Comparison of ENCODE assay signal across 15 cellular contexts in the genomic region with DNA sequence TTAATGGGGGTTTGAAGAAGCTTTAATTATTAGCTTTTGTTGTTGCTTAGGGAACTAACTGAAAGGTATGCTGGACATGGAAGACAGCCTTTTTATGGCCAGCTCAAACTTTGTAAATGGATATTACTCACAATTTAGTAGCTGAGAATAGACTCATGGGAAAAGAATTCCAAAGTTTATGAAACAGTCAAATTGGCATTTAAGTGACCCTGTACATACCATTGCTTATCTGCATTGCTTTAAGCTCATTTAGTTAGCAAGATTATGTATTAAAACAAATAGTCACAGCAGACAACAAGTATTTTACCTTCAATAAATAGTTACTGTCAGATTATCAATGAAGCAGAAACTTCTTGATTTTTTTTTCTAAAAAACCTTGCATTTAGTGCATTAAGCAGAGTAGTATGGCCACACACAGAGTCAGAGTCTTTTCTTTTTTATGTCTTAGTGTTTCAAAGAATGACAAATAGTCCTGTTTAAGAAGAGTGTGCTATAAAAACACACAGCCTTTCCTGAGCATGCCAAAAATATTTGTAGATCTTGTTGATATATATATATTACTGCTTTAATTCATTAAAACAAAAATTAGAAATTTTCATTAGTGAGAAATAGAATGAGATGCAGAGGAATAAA.
DNase-seq lines count a peak whose midpoint lies in the region; ATAC-seq, FAIRE-seq and TF ChIP-seq lines count a peak whose summit lies in the region.
"Had no signal": no experiment of that assay in that cellular context is flagged by ENCODE, and none has a peak within 500 bp of the region (broad histone marks: within the 10 kb centered on the region; RNA-seq: fewer than 3 reads in every experiment).

No MANE protein-coding gene starts in this region.

- TF ChIP-seq POLR2A in uterus (IDR thresholded peaks at IDR 0.05), result no peak

- TF ChIP-seq CTCF in AG09309 (IDR thresholded peaks at IDR 0.05; ENCODE audit: control insufficient read depth, insufficient read depth, low read depth, low read length, missing control alignments) (no peak), choroid plexus epithelial cell (conservative IDR thresholded peaks at IDR 0.05; ENCODE audit: low read depth, low read length) (no peak), left lung (IDR thresholded peaks at IDR 0.05) (no peak), uterus (IDR thresholded peaks at IDR 0.05) (no peak)

- FAIRE-seq in HTR-8/SVneo (lab: Jason Lieb, UNC), result no peak
- FAIRE-seq: islet of Langerhans had no signal

- H3K4me3 ChIP-seq in AG09309 (ENCODE audit: control insufficient read depth, low read depth, low read length), result no peak overlapping the region
- no peak overlapping the region for H3K4me3 ChIP-seq in choroid plexus epithelial cell (ENCODE audit: low read depth, low read length)
- no peak overlapping the region for H3K4me3 ChIP-seq in left lung
- no peak overlapping the region for H3K4me3 ChIP-seq in uterus
- H3K4me3 ChIP-seq: BLaER1, colonic mucosa, psoas muscle had no signal

- H3K27me3 ChIP-seq in left lung (no peaks in the 10 kb centered on the region), uterus (no peaks in the 10 kb centered on the region)
- H3K27me3 ChIP-seq: BLaER1, colonic mucosa had no signal

- H3K27ac ChIP-seq in left lung (no peak overlapping the region), uterus (no peak overlapping the region)
- H3K27ac ChIP-seq: BLaER1, colonic mucosa, psoas muscle had no signal

- H3K9me3 ChIP-seq in left lung (peaks cover 0 to 19% of the 10 kb centered on the region in 2 donors), uterus (no peaks in the 10 kb centered on the region)
- H3K9me3 ChIP-seq: colonic mucosa had no signal

- H3K36me3 ChIP-seq in left lung (no peaks in the 10 kb centered on the region), uterus (no peaks in the 10 kb centered on the region)
- H3K36me3 ChIP-seq: BLaER1, colonic mucosa had no signal

- peak; percentile 52 for ATAC-seq in left lung
- ATAC-seq: psoas muscle had no signal

- H3K4me1 ChIP-seq in left lung (no peaks in the 10 kb centered on the region), uterus (no peaks in the 10 kb centered on the region)
- H3K4me1 ChIP-seq: BLaER1, colonic mucosa, psoas muscle had no signal

- DNase-seq in AG09309 (ENCODE audit: low read depth), result peak; percentile 23
- peak; percentile 31 for DNase-seq in HTR-8/SVneo (ENCODE audit: insufficient read length, low spot score)
- peak; percentile 79 for DNase-seq in choroid plexus epithelial cell (ENCODE audit: low read depth)
- DNase-seq in left lung, result no peak
- DNase-seq in uterus, result no peak
- DNase-seq in NOMO-1 treated with DMSO at 0.1 percent for 48 hours (lab: John Stamatoyannopoulos, UW; ENCODE audit: unreplicated experiment), result no peak
- no peak for DNase-seq in NCI-H345 (lab: John Stamatoyannopoulos, UW)
- DNase-seq in NCI-H526 treated with DMSO at 0.1 percent for 48 hours (lab: John Stamatoyannopoulos, UW), result no peak
- DNase-seq: activated B cell treated with CpG ODN at 0.5 μM for 24 hours; colonic mucosa; NCI-H1105; psoas muscle; stimulated activated CD4-positive, alpha-beta T cell treated with anti-CD3 and anti-CD28 coated beads, Interleukin-1b, Interleukin-23, amount 100 ng/mL, for 48 hours had no signal

- intact Hi-C loops in left lung (cut with DNase I), result no loop called here
- intact Hi-C loops in uterus (cut with DNase I; ENCODE audit: low total_unique reads), result no loop called here

Comparison
In these comparisons a context has a peak if more than half of its experiments do, and no peak if none do; other contexts are left out.
1. DNase-seq: peak in AG09309 (single experiment), HTR-8/SVneo (single experiment) and choroid plexus epithelial cell (single experiment); none in left lung (0 of 2), uterus (0 of 2), NOMO-1 treated with DMSO at 0.1 percent for 48 hours (single experiment), NCI-H345 (single experiment) and NCI-H526 treated with DMSO at 0.1 percent for 48 hours (single experiment).